Comparison of ENCODE assay signal across 7 cellular contexts in the genomic region with DNA sequence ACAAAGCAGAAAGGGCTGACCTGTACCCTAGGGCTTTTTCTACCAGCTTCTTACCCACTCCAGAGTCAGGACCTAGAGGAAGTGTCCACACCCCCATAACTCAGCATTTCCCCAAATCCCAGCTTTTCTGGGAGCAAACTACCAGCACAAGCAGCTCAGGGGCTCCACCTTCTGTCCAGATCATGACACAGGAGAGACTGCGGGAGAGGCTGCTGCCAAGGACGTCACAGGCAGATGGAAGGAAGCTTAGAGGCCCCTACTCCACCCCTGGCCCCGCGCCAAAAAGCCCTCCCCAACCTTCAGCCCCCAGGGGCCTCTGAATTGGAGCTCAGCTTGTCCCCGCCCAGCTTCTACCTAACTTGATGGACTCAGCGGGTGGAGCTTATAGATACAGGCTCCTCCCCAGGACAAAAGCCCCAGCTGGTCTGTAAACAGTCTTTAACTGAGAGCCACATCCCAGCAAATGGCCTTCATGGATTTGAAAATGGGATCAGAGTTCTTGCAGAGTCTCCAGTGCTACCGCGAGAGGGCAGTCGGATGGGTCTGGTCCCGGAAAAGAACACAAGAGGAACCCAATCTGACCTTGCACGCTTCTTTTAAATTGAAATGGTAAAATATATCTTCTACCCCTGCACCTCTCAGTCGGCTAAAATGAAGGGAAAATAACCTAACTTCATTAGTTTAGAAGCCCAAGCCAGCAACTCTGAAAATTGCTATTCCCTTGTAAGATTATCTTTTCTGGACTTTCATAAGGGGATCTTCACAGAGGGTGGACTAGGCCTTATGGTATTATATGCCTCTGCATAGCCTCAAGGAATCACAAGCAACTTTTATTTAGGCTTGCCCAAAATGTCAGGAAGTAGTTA. TPM values are rescaled to one million over a fixed set of nuclear protein-coding genes. Genes with fewer than 3 reads are reported as not detected.
A peak's percentile ranks its signal among the peaks of the same experiment; 100 is the strongest.
DNase-seq lines count a peak whose midpoint lies in the region; ATAC-seq, FAIRE-seq and TF ChIP-seq lines count a peak whose summit lies in the region.

No MANE protein-coding gene starts in this region.

- H3K79me2 ChIP-seq in astrocyte (ENCODE audit: insufficient read depth, low read length) = peaks cover 53% of the 10 kb centered on the region

- peaks cover 38% of the 10 kb centered on the region for H3K4me1 Mint-ChIP-seq in T-helper 2 cell treated with Interferon-gamma antibody and Interleukin-4, amounts not matched to agents 5 μg/mL and 100 μg/mL, for 36 hours (ENCODE audit: low read depth)
- H3K4me1 Mint-ChIP-seq in astrocyte (ENCODE audit: low read depth, unreplicated experiment) = peaks cover 29% of the 10 kb centered on the region

- peaks cover 29% of the 10 kb centered on the region for H3K4me1 ChIP-seq in astrocyte (ENCODE audit: insufficient read depth, low read length)

- TF ChIP-seq POLR2A in GM15510 (IDR thresholded peaks at IDR 0.05; ENCODE audit: borderline replicate concordance, extremely low read depth, insufficient read length) = peak; percentile 44

- no peaks in the 10 kb centered on the region for H3K27me3 ChIP-seq in astrocyte (ENCODE audit: insufficient read depth, low read length)

- no peaks in the 10 kb centered on the region for H3K9me3 Mint-ChIP-seq in T-helper 2 cell treated with Interferon-gamma antibody and Interleukin-4, amounts not matched to agents 5 μg/mL and 100 μg/mL, for 36 hours
- H3K9me3 Mint-ChIP-seq in astrocyte (ENCODE audit: unreplicated experiment) = no peaks in the 10 kb centered on the region

- no peaks in the 10 kb centered on the region for H3K27me3 Mint-ChIP-seq in T-helper 2 cell treated with Interferon-gamma antibody and Interleukin-4, amounts not matched to agents 5 μg/mL and 100 μg/mL, for 36 hours (ENCODE audit: low read depth)
- H3K27me3 Mint-ChIP-seq in astrocyte (ENCODE audit: low read depth, unreplicated experiment) = no peaks in the 10 kb centered on the region

- peaks cover 53% of the 10 kb centered on the region for H4K20me1 ChIP-seq in astrocyte (ENCODE audit: insufficient read depth, low read length)

- peak overlapping the region; percentile 89 for H3K4me2 ChIP-seq in astrocyte (ENCODE audit: low read length)

- FAIRE-seq in astrocyte (lab: Jason Lieb, UNC) = no peak

- H3K36me3 ChIP-seq in astrocyte (ENCODE audit: insufficient read depth, low read length) = peaks cover 36% of the 10 kb centered on the region

- peak overlapping the region; percentile 87 for H3K9ac ChIP-seq in astrocyte (ENCODE audit: low read length)

- H3K9me3 ChIP-seq in astrocyte (ENCODE audit: insufficient read depth, low read depth, low read length) = no peaks in the 10 kb centered on the region

- H3K36me3 Mint-ChIP-seq in T-helper 2 cell treated with Interferon-gamma antibody and Interleukin-4, amounts not matched to agents 5 μg/mL and 100 μg/mL, for 36 hours (ENCODE audit: low read depth) = peaks cover 33% of the 10 kb centered on the region
- H3K36me3 Mint-ChIP-seq in astrocyte (ENCODE audit: low read depth, unreplicated experiment) = peaks cover 10% of the 10 kb centered on the region

- TF ChIP-seq CTCF in astrocyte (IDR thresholded peaks at IDR 0.05; ENCODE audit: insufficient read depth, low read depth, low read length) = peak; percentile 64

- H3K4me3 ChIP-seq in astrocyte (ENCODE audit: insufficient read depth, low read depth, low read length) = peak overlapping the region; percentile 85

- H2AFZ ChIP-seq in astrocyte (ENCODE audit: low read depth, low read length) = peak overlapping the region; percentile 53

- H3K27ac Mint-ChIP-seq in T-helper 2 cell treated with Interferon-gamma antibody and Interleukin-4, amounts not matched to agents 5 μg/mL and 100 μg/mL, for 36 hours = peak overlapping the region; percentile 96
- peak overlapping the region; percentile 90 for H3K27ac Mint-ChIP-seq in astrocyte (ENCODE audit: unreplicated experiment)

- peak overlapping the region; percentile 92 for H3K4me3 Mint-ChIP-seq in T-helper 2 cell treated with Interferon-gamma antibody and Interleukin-4, amounts not matched to agents 5 μg/mL and 100 μg/mL, for 36 hours
- peak overlapping the region; percentile 97 for H3K4me3 Mint-ChIP-seq in astrocyte (ENCODE audit: unreplicated experiment)

- DNase-seq in NCI-H146 treated with DMSO at 0.1 percent for 48 hours (lab: John Stamatoyannopoulos, UW; ENCODE audit: unreplicated experiment) = peak; percentile 99
- peak; percentile 88 for DNase-seq in T-helper 2 cell treated with Interferon-gamma antibody and Interleukin-4, amounts not matched to agents 5 μg/mL and 100 μg/mL, for 36 hours (ENCODE audit: low spot score)
- DNase-seq in astrocyte (ENCODE audit: low read depth) = peak; percentile 98
- DNase-seq in hepatic stellate cell (ENCODE audit: low spot score) = peak; percentile 97
- DNase-seq in renal cortical epithelial cell (ENCODE audit: low read depth) = peak; percentile 99

- peak; percentile 43 for ATAC-seq in HG02884 (IDR thresholded peaks at IDR 0.05; ENCODE audit: unreplicated experiment)

- H3K27ac ChIP-seq in astrocyte (ENCODE audit: low read depth, low read length) = peak overlapping the region; percentile 72

RNA-seq across cellular contexts. Expression of gene BAZ2A, which starts 6.8 kb away (rescaled TPM):
- total RNA-seq in astrocyte (105 and 107 TPM in 2 replicates), renal cortical epithelial cell (16.0 and 45.4 TPM in 2 replicates)

RNA-seq across cellular contexts. Expression of gene ATP5F1B, which starts 8.9 kb away (rescaled TPM):
- total RNA-seq in astrocyte (714 and 731 TPM in 2 replicates), renal cortical epithelial cell (598 and 691 TPM in 2 replicates)

RNA-seq across cellular contexts. Expression of gene PTGES3, which starts 51.2 kb away (rescaled TPM):
- total RNA-seq in astrocyte (206 and 226 TPM in 2 replicates), renal cortical epithelial cell (89.4 and 156 TPM in 2 replicates)

Comparison
In these comparisons a context has a peak if more than half of its experiments do, and no peak if none do; other contexts are left out.
1. Peak in every context shown above with its lines: DNase-seq, ATAC-seq, H3K4me3 ChIP-seq and H3K27ac ChIP-seq.